25 cellular contexts compared by ENCODE assay signal in genomic region chr15:100093211-100094126, GRCh38.
DNase-seq lines count a peak whose midpoint lies in the region; ATAC-seq, FAIRE-seq and TF ChIP-seq lines count a peak whose summit lies in the region.
"Had no signal": no experiment of that assay in that cellular context is flagged by ENCODE, and none has a peak within 500 bp of the region (broad histone marks: within the 10 kb centered on the region; RNA-seq: fewer than 3 reads in every experiment).

No MANE protein-coding gene starts in this region.

- FAIRE-seq in bronchial epithelial cell (lab: Jason Lieb, UNC): no peak
- no peak for FAIRE-seq in small intestine (lab: Jason Lieb, UNC)

- 63 to 71% (median 65%) methylated on average over 13 of the region's 13 CpGs for WGBS in small intestine, 3 donors

- peak; percentile 51 for DNase-seq in activated CD4-positive, alpha-beta T cell treated with anti-CD3 and anti-CD28 coated beads, Interleukin-2, amount 10 ng/mL, durations not matched to agents 24 days and 14 days
- DNase-seq in activated CD4-positive, alpha-beta T cell treated with anti-CD3 and anti-CD28 coated beads for 1 hour: no peak
- DNase-seq in bronchial epithelial cell (ENCODE audit: low read depth): peak; percentile 87
- peak; percentile 7 for DNase-seq in iris pigment epithelial cell (ENCODE audit: low read depth)
- no peak for DNase-seq in stimulated activated effector memory CD8-positive, alpha-beta T cell treated with anti-CD3 and anti-CD28 coated beads, Interleukin-12 subunit alpha, Interleukin-12 subunit beta, amount 100 ng/mL, for 72 hours (ENCODE audit: low spot score in 2 of 2)
- no peak for DNase-seq in NCI-H748 treated with DMSO at 0.1 percent for 48 hours (lab: John Stamatoyannopoulos, UW)
- DNase-seq in small intestine: no peak
- DNase-seq: 8988T; activated CD4-positive, alpha-beta T cell treated with anti-CD3 and anti-CD28 coated beads, Interleukin-2, amount 10 ng/mL, durations not matched to agents 7 days and 5 days; activated CD8-positive, alpha-beta memory T cell treated with anti-CD3 and anti-CD28 coated beads, Interleukin-2, amount 50 U/mL, for 4 hours; activated effector memory CD4-positive, alpha-beta T cell treated with Interleukin-2 at 50 U/mL for 16 hours; activated naive CD8-positive, alpha-beta T cell treated with anti-CD3 and anti-CD28 coated beads, Interleukin-2, amount 50 U/mL, for 24 hours; BE2C; central memory CD4-positive, alpha-beta T cell; COR-L47; effector CD4-positive, alpha-beta T cell; esophagus squamous epithelium; left ventricle myocardium superior; NCI-H1417 treated with DMSO at 0.1 percent for 48 hours; NCI-H526 treated with DMSO at 0.1 percent for 48 hours; SHP77 treated with DMSO at 0.1 percent for 48 hours; stimulated activated CD4-positive, alpha-beta T cell treated with anti-CD3 and anti-CD28 coated beads, Interleukin-12 subunit alpha, Interleukin-12 subunit beta, amount 100 ng/mL, for 4 hours; T-helper 1 cell had no signal

- H3K27me3 ChIP-seq in bronchial epithelial cell (ENCODE audit: control insufficient read depth, insufficient read depth, low read length) (peaks cover 2% of the 10 kb centered on the region), small intestine (ENCODE audit: control insufficient read depth in 2 of 2, insufficient read depth in 2 of 2, low read length in 2 of 2) (no peaks in the 10 kb centered on the region)
- H3K27me3 ChIP-seq: BE2C, esophagus squamous epithelium, neutrophil had no signal

- no peaks in the 10 kb centered on the region for H3K9me3 Mint-ChIP-seq in activated CD4-positive, alpha-beta T cell treated with anti-CD3 and anti-CD28 coated beads, Interleukin-2, amount 10 ng/mL, durations not matched to agents 24 days and 14 days
- no peaks in the 10 kb centered on the region for H3K9me3 Mint-ChIP-seq in stimulated activated effector memory CD8-positive, alpha-beta T cell treated with anti-CD3 and anti-CD28 coated beads, Interleukin-12 subunit alpha, Interleukin-12 subunit beta, amount 100 ng/mL, for 72 hours
- H3K9me3 Mint-ChIP-seq: activated CD4-positive, alpha-beta T cell treated with anti-CD3 and anti-CD28 coated beads, Interleukin-2, amount 10 ng/mL, durations not matched to agents 7 days and 5 days; activated naive CD8-positive, alpha-beta T cell treated with anti-CD3 and anti-CD28 coated beads, Interleukin-2, amount 50 U/mL, for 24 hours had no signal

- intact Hi-C loops in activated CD4-positive, alpha-beta T cell treated with anti-CD3 and anti-CD28 coated beads, Interleukin-2, amount 10 ng/mL, durations not matched to agents 24 days and 14 days (cut with micrococcal nuclease): no loop called here

- no peak overlapping the region for H3K4me3 ChIP-seq in bronchial epithelial cell (ENCODE audit: low read depth, low read length)
- H3K4me3 ChIP-seq in small intestine (ENCODE audit: low read depth in 1 of 2, low read length in 2 of 2): no peak overlapping the region
- H3K4me3 ChIP-seq: esophagus squamous epithelium had no signal

- no peaks in the 10 kb centered on the region for H3K36me3 ChIP-seq in bronchial epithelial cell (ENCODE audit: control insufficient read depth, insufficient read depth, low read length)
- H3K36me3 ChIP-seq in small intestine (ENCODE audit: control insufficient read depth in 2 of 2, insufficient read depth in 2 of 2, low read length in 2 of 2): no peaks in the 10 kb centered on the region
- H3K36me3 ChIP-seq: BE2C, esophagus squamous epithelium, neutrophil had no signal

- H3K4me3 Mint-ChIP-seq in activated CD4-positive, alpha-beta T cell treated with anti-CD3 and anti-CD28 coated beads, Interleukin-2, amount 10 ng/mL, durations not matched to agents 24 days and 14 days: no peak overlapping the region
- H3K4me3 Mint-ChIP-seq in stimulated activated effector memory CD8-positive, alpha-beta T cell treated with anti-CD3 and anti-CD28 coated beads, Interleukin-12 subunit alpha, Interleukin-12 subunit beta, amount 100 ng/mL, for 72 hours: no peak overlapping the region
- H3K4me3 Mint-ChIP-seq: activated CD4-positive, alpha-beta T cell treated with anti-CD3 and anti-CD28 coated beads, Interleukin-2, amount 10 ng/mL, durations not matched to agents 7 days and 5 days; activated naive CD8-positive, alpha-beta T cell treated with anti-CD3 and anti-CD28 coated beads, Interleukin-2, amount 50 U/mL, for 24 hours had no signal

- ATAC-seq in stimulated activated effector memory CD8-positive, alpha-beta T cell treated with anti-CD3 and anti-CD28 coated beads, Interleukin-12 subunit alpha, Interleukin-12 subunit beta, amount 100 ng/mL, for 72 hours: peak; percentile 34
- ATAC-seq in GM21390 (IDR thresholded peaks at IDR 0.05; ENCODE audit: unreplicated experiment): no peak
- ATAC-seq: activated naive CD8-positive, alpha-beta T cell treated with anti-CD3 and anti-CD28 coated beads, Interleukin-2, amount 50 U/mL, for 24 hours; left ventricle myocardium superior had no signal

- H3K4me1 Mint-ChIP-seq in activated CD4-positive, alpha-beta T cell treated with anti-CD3 and anti-CD28 coated beads, Interleukin-2, amount 10 ng/mL, durations not matched to agents 24 days and 14 days: no peaks in the 10 kb centered on the region
- no peaks in the 10 kb centered on the region for H3K4me1 Mint-ChIP-seq in stimulated activated effector memory CD8-positive, alpha-beta T cell treated with anti-CD3 and anti-CD28 coated beads, Interleukin-12 subunit alpha, Interleukin-12 subunit beta, amount 100 ng/mL, for 72 hours
- H3K4me1 Mint-ChIP-seq: activated naive CD8-positive, alpha-beta T cell treated with anti-CD3 and anti-CD28 coated beads, Interleukin-2, amount 50 U/mL, for 24 hours had no signal

- H3K36me3 Mint-ChIP-seq in activated CD4-positive, alpha-beta T cell treated with anti-CD3 and anti-CD28 coated beads, Interleukin-2, amount 10 ng/mL, durations not matched to agents 24 days and 14 days (ENCODE audit: low read depth): no peaks in the 10 kb centered on the region
- no peaks in the 10 kb centered on the region for H3K36me3 Mint-ChIP-seq in stimulated activated effector memory CD8-positive, alpha-beta T cell treated with anti-CD3 and anti-CD28 coated beads, Interleukin-12 subunit alpha, Interleukin-12 subunit beta, amount 100 ng/mL, for 72 hours

- H3K4me1 ChIP-seq in small intestine (ENCODE audit: control insufficient read depth in 2 of 2, insufficient read depth in 1 of 2, low read depth in 1 of 2, low read length in 1 of 2): no peaks in the 10 kb centered on the region
- H3K4me1 ChIP-seq: BE2C, esophagus squamous epithelium had no signal

- no peak overlapping the region for H3K27ac ChIP-seq in small intestine (ENCODE audit: low read depth in 1 of 2, low read length in 1 of 2)
- H3K27ac ChIP-seq: esophagus squamous epithelium, neutrophil had no signal

- H3K9me3 ChIP-seq in small intestine (ENCODE audit: control insufficient read depth, low read depth): no peaks in the 10 kb centered on the region
- H3K9me3 ChIP-seq: BE2C, esophagus squamous epithelium, neutrophil had no signal

- no peak overlapping the region for H3K27ac Mint-ChIP-seq in activated CD4-positive, alpha-beta T cell treated with anti-CD3 and anti-CD28 coated beads, Interleukin-2, amount 10 ng/mL, durations not matched to agents 24 days and 14 days
- H3K27ac Mint-ChIP-seq in stimulated activated effector memory CD8-positive, alpha-beta T cell treated with anti-CD3 and anti-CD28 coated beads, Interleukin-12 subunit alpha, Interleukin-12 subunit beta, amount 100 ng/mL, for 72 hours: no peak overlapping the region
- H3K27ac Mint-ChIP-seq: activated CD4-positive, alpha-beta T cell treated with anti-CD3 and anti-CD28 coated beads, Interleukin-2, amount 10 ng/mL, durations not matched to agents 7 days and 5 days; activated naive CD8-positive, alpha-beta T cell treated with anti-CD3 and anti-CD28 coated beads, Interleukin-2, amount 50 U/mL, for 24 hours had no signal

- TF ChIP-seq CTCF in bronchial epithelial cell (IDR thresholded peaks at IDR 0.05; ENCODE audit: insufficient read depth, low read length, severe bottlenecking): no peak

- no peaks in the 10 kb centered on the region for H3K27me3 Mint-ChIP-seq in activated CD4-positive, alpha-beta T cell treated with anti-CD3 and anti-CD28 coated beads, Interleukin-2, amount 10 ng/mL, durations not matched to agents 24 days and 14 days
- H3K27me3 Mint-ChIP-seq: activated CD4-positive, alpha-beta T cell treated with anti-CD3 and anti-CD28 coated beads, Interleukin-2, amount 10 ng/mL, durations not matched to agents 7 days and 5 days; activated naive CD8-positive, alpha-beta T cell treated with anti-CD3 and anti-CD28 coated beads, Interleukin-2, amount 50 U/mL, for 24 hours had no signal

Comparison
In these comparisons a context has a peak if more than half of its experiments do, and no peak if none do; other contexts are left out.
1. DNase-seq: peak in activated CD4-positive, alpha-beta T cell treated with anti-CD3 and anti-CD28 coated beads, Interleukin-2, amount 10 ng/mL, durations not matched to agents 24 days and 14 days (single experiment), bronchial epithelial cell (single experiment) and iris pigment epithelial cell (single experiment); none in activated CD4-positive, alpha-beta T cell treated with anti-CD3 and anti-CD28 coated beads for 1 hour (single experiment), stimulated activated effector memory CD8-positive, alpha-beta T cell treated with anti-CD3 and anti-CD28 coated beads, Interleukin-12 subunit alpha, Interleukin-12 subunit beta, amount 100 ng/mL, for 72 hours (0 of 2), NCI-H748 treated with DMSO at 0.1 percent for 48 hours (single experiment) and small intestine (single experiment).